Comparison of ENCODE assay signal across 14 cellular contexts in genomic region chr22:29641781-29642355, GRCh38. TPM values are rescaled to one million over a fixed set of nuclear protein-coding genes. Genes with fewer than 3 reads are reported as not detected.
DNase-seq lines count a peak whose midpoint lies in the region; ATAC-seq, FAIRE-seq and TF ChIP-seq lines count a peak whose summit lies in the region.
"Had no signal": no experiment of that assay in that cellular context is flagged by ENCODE, and none has a peak within 500 bp of the region (broad histone marks: within the 10 kb centered on the region; RNA-seq: fewer than 3 reads in every experiment).

No MANE protein-coding gene starts in this region.

- H3K4me1 ChIP-seq in HEK293 (ENCODE audit: control insufficient read depth, insufficient read depth, low read length) (peaks cover 8% of the 10 kb centered on the region), esophagus squamous epithelium (no peaks in the 10 kb centered on the region)

- H3K27me3 ChIP-seq in esophagus squamous epithelium: no peaks in the 10 kb centered on the region

- peaks cover 30% of the 10 kb centered on the region for H3K36me3 Mint-ChIP-seq in mesothelial cell of epicardium

- 80 to 88% methylated on average over 8 of the region's 8 CpGs for WGBS in esophagus squamous epithelium, 2 donors

- CTCF ChIA-PET in HEK293 (lab: Yijun Ruan, JAX): no interaction called here

- in situ Hi-C loops in G401 (cut with HindIII; ENCODE audit: low sequenced_read_pairs): no loop called here

- H3K4me1 Mint-ChIP-seq in mesothelial cell of epicardium: peaks cover 13% of the 10 kb centered on the region

- H3K27ac ChIP-seq in HEK293 (ENCODE audit: extremely low read depth, low read depth, low read length) (0 out of 2 replicates have a peak overlapping the region, but pooled peaks have one; percentile 20), VCaP (peak overlapping the region; percentile 83), esophagus squamous epithelium (no peak overlapping the region)
- H3K27ac ChIP-seq: HL-60, RWPE1 had no signal

- no peak for ATAC-seq in HG03520 (IDR thresholded peaks at IDR 0.05; ENCODE audit: unreplicated experiment)
- ATAC-seq in GM21528 (IDR thresholded peaks at IDR 0.05; ENCODE audit: low FRiP score, unreplicated experiment): no peak

- POLR2A ChIA-PET in HEK293 (lab: Yijun Ruan, JAX): no interaction called here

- DNase-seq in G401 (ENCODE audit: low spot score) (peak; percentile 82), mesothelial cell of epicardium (ENCODE audit: low spot score in 2 of 2, unreplicated experiment in 2 of 2) (no peak), esophagus squamous epithelium (lab: John Stamatoyannopoulos, UW) (no peak), frontal cortex (ENCODE audit: low spot score in 2 of 2) (no peak)
- DNase-seq: activated CD4-positive, CD25-positive, alpha-beta regulatory T cell treated with anti-CD3 and anti-CD28 coated beads, Interleukin-2, amount 50 U/mL, for 72 hours; dermis blood vessel endothelial cell; NCI-H82; stimulated activated CD4-positive, alpha-beta T cell treated with anti-CD3 and anti-CD28 coated beads, Interleukin-15, amount 100 ng/mL, for 24 hours had no signal

- H3K27me3 Mint-ChIP-seq in mesothelial cell of epicardium (ENCODE audit: low read depth): no peaks in the 10 kb centered on the region

- intact Hi-C loops in esophagus squamous epithelium (cut with DNase I): no loop called here

- H3K9me3 Mint-ChIP-seq in mesothelial cell of epicardium: no peaks in the 10 kb centered on the region

- no peaks in the 10 kb centered on the region for H3K9me3 ChIP-seq in HEK293 (ENCODE audit: control insufficient read depth, insufficient read depth, low read depth, low read length)
- no peaks in the 10 kb centered on the region for H3K9me3 ChIP-seq in esophagus squamous epithelium

- H3K4me3 Mint-ChIP-seq in mesothelial cell of epicardium: no peak overlapping the region

- no peak for FAIRE-seq in frontal cortex (lab: Jason Lieb, UNC)

- H3K4me3 ChIP-seq in HEK293 (ENCODE audit: low read depth, low read length) (no peak overlapping the region), esophagus squamous epithelium (no peak overlapping the region)

- H3K36me3 ChIP-seq in HEK293 (ENCODE audit: control insufficient read depth in 2 of 2, insufficient read depth in 1 of 2, low read length in 2 of 2) (peaks cover 11 to 45% of the 10 kb centered on the region in 2 experiments), esophagus squamous epithelium (peaks cover 0 to 88% (median 0%) of the 10 kb centered on the region in 3 donors)

- peak overlapping the region; percentile 58 for H3K27ac Mint-ChIP-seq in mesothelial cell of epicardium

- TF ChIP-seq POLR2A in esophagus squamous epithelium (IDR thresholded peaks at IDR 0.05): no peak

- no peak for TF ChIP-seq CTCF in HEK293 (tag by site-specific recombination; IDR thresholded peaks at IDR 0.05)
- no peak for TF ChIP-seq CTCF in VCaP (conservative IDR thresholded peaks at IDR 0.05)
- no peak for TF ChIP-seq CTCF in mesothelial cell of epicardium (IDR thresholded peaks at IDR 0.05; ENCODE audit: unreplicated experiment)
- no peak for TF ChIP-seq CTCF in esophagus squamous epithelium (IDR thresholded peaks at IDR 0.05)

TF ChIP-seq in HEK293, 187 proteins besides CTCF, POLR2A, EP300 and RAD21:
- TF ChIP-seq ZNF423 (tag by site-specific recombination; IDR thresholded peaks at IDR 0.05) (no peak), ZNF132 (tag by site-specific recombination; IDR thresholded peaks at IDR 0.05; ENCODE audit: borderline replicate concordance) (no peak), ZNF169 (tag by site-specific recombination; IDR thresholded peaks at IDR 0.05) (no peak), TCF7L2 (IDR thresholded peaks at IDR 0.05; ENCODE audit: borderline replicate concordance, low read depth, low read length) (0 out of 2 replicates have a peak, but pooled peaks have one; percentile 5), ZNF623 (tag by site-specific recombination; IDR thresholded peaks at IDR 0.05) (0 out of 2 replicates have a peak, but pooled peaks have one; percentile 27), ZNF24 (tag by site-specific recombination; IDR thresholded peaks at IDR 0.05) (no peak), ZNF561 (tag by site-specific recombination; IDR thresholded peaks at IDR 0.05; ENCODE audit: borderline replicate concordance) (no peak), INSM2 (tag by site-specific recombination; IDR thresholded peaks at IDR 0.05) (no peak), ZNF707 (tag by site-specific recombination; IDR thresholded peaks at IDR 0.05) (no peak), ZNF211 (tag by site-specific recombination; IDR thresholded peaks at IDR 0.05; ENCODE audit: low read depth) (no peak)

RNA-seq across cellular contexts. Expression of gene NF2, which starts 38.4 kb away (rescaled TPM):
- 54.7 and 77.1 TPM in 2 replicates for total RNA-seq in G401 (2014; rRNA removed; shearing (Covaris generic))
- total RNA-seq in mesothelial cell of epicardium (41.8 to 42.1 TPM (median 42.0 TPM) in 3 replicates), esophagus squamous epithelium (10 to 100 TPM; 25.8 to 45.3 (median 34.1) TPM), frontal cortex (41.2 TPM)

Comparison
In these comparisons a context has a peak if more than half of its experiments do, and no peak if none do; other contexts are left out.
1. H3K27ac ChIP-seq: peak in HEK293 (single experiment) and VCaP (single experiment); none in esophagus squamous epithelium (0 of 4).